Comparison of ENCODE assay signal across 9 cellular contexts in the genomic region with DNA sequence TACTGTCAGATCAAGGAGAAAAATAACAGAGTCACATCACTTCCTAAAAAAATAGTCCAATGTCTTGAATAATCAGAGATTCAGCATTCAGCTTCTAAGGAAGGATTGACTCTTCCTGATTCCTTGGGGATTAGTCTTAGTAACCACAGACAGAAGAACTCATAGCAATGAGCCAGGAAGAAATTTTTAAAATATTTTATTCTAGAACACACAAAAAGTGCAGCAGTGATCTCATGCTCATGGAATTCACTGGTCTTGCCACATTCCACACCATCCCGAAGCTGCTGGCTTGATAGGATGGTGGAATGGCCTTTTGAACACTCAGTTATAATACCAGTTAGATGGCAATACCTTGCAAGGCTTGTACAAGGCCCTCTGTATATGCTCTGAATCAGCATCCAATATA. TPM values are rescaled to one million over a fixed set of nuclear protein-coding genes. Genes with fewer than 3 reads are reported as not detected.
DNase-seq lines count a peak whose midpoint lies in the region; ATAC-seq and TF ChIP-seq lines count a peak whose summit lies in the region.
"Had no signal": no experiment of that assay in that cellular context is flagged by ENCODE, and none has a peak within 500 bp of the region (broad histone marks: within the 10 kb centered on the region; RNA-seq: fewer than 3 reads in every experiment).

No MANE protein-coding gene starts in this region.

- H3K36me3 ChIP-seq in upper lobe of left lung = no peaks in the 10 kb centered on the region

- 59 to 78% methylated on average over 1 of the region's 1 CpG for WGBS in upper lobe of left lung, 2 donors

- no peaks in the 10 kb centered on the region for H3K27me3 ChIP-seq in upper lobe of left lung

- in situ Hi-C loops in astrocyte of the spinal cord (cut with HindIII; ENCODE audit: low sequenced_read_pairs) = no loop called here

- no peak for TF ChIP-seq EP300 in upper lobe of left lung (IDR thresholded peaks at IDR 0.05)

- DNase-seq in NCI-H82 (lab: John Stamatoyannopoulos, UW) = peak; percentile 13
- DNase-seq in NCI-H82 treated with DMSO at 0.1 percent for 48 hours (lab: John Stamatoyannopoulos, UW; ENCODE audit: unreplicated experiment) = no peak
- DNase-seq in astrocyte of the spinal cord (ENCODE audit: low read depth, low spot score) = peak; percentile 96
- peak; percentile 99 for DNase-seq in kidney glomerular epithelial cell (lab: John Stamatoyannopoulos, UW)
- DNase-seq in upper lobe of left lung = peak in 1 of 2 donors; percentile 28
- no peak for DNase-seq in activated CD4-positive, alpha-beta T cell treated with anti-CD3 and anti-CD28 coated beads, Interleukin-2, amount 50 U/mL, for 4 hours
- DNase-seq in activated T-cell treated with anti-CD3 and anti-CD28 coated beads for 4 hours = no peak
- DNase-seq: activated naive CD4-positive, alpha-beta T cell treated with anti-CD3 and anti-CD28 coated beads for 36 hours had no signal

- TF ChIP-seq CTCF in astrocyte of the spinal cord (IDR thresholded peaks at IDR 0.05; ENCODE audit: low read depth, low read length) (no peak), upper lobe of left lung (IDR thresholded peaks at IDR 0.05) (no peak)

- no peaks in the 10 kb centered on the region for H3K9me3 ChIP-seq in upper lobe of left lung

- H3K27ac ChIP-seq in upper lobe of left lung = peak overlapping the region in 3 of 4 donors; percentile 17 to 64 (median 31)

- TF ChIP-seq POLR2A in upper lobe of left lung (IDR thresholded peaks at IDR 0.05) = no peak

- H3K4me3 ChIP-seq in astrocyte of the spinal cord (ENCODE audit: low read depth, low read length) (no peak overlapping the region), upper lobe of left lung (no peak overlapping the region)

- H3K4me1 ChIP-seq in upper lobe of left lung = peaks cover 0 to 4% (median 0%) of the 10 kb centered on the region in 4 donors

- ATAC-seq in upper lobe of left lung (ENCODE audit: low FRiP score in 2 of 2) = peak; percentile 88 to 89
- ATAC-seq in GM21360 (IDR thresholded peaks at IDR 0.05; ENCODE audit: unreplicated experiment) = no peak

RNA-seq across cellular contexts. Expression of a gene that starts 43.0 kb away (rescaled TPM):
- 100 to 1,000 TPM in 3 of 6 donors, 10 to 100 TPM in 3; 46.1 to 130 (median 101) TPM for total RNA-seq in upper lobe of left lung
- total RNA-seq: activated naive CD4-positive, alpha-beta T cell treated with anti-CD3 and anti-CD28 coated beads for 36 hours had no signal

Comparison
In these comparisons a context has a peak if more than half of its experiments do, and no peak if none do; other contexts are left out.
1. DNase-seq: peak in NCI-H82 (single experiment), astrocyte of the spinal cord (single experiment) and kidney glomerular epithelial cell (single experiment); none in NCI-H82 treated with DMSO at 0.1 percent for 48 hours (single experiment), activated CD4-positive, alpha-beta T cell treated with anti-CD3 and anti-CD28 coated beads, Interleukin-2, amount 50 U/mL, for 4 hours (0 of 2) and activated T-cell treated with anti-CD3 and anti-CD28 coated beads for 4 hours (single experiment).